Comparison of ENCODE assay signal across 8 cellular contexts in the genomic region with DNA sequence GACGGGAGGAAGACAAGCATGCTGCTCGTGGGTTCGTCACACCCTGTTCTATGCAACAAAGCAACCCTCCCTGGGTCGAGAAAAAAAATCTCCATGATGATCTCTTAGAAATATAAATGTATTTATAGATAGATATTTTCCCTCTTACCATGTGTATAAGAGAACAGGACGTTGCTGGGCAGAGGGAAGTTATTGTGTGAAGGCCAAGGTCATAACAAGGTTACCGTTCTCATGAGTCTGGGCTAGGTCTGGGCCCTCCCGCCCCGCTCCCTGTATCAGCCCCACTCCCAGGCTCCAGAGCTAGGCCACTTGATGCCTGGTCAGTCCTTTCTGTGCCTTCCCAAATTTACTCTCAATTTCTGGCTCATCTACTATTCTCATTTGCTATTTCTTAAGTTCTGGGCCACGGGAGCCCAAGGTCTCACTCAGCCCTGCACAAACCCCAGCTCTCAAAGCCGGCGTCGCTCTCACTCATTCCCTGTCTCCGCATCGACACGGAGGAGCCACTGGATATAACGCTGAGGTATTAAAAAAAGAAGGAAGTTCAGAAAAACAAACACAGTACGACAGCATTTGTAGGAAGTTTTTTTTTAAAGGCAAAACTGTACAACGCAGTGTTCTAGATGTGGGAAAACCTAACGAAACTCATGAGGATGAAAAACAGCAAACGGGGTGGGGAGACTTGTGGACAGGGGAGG.
DNase-seq lines count a peak whose midpoint lies in the region; ATAC-seq and TF ChIP-seq lines count a peak whose summit lies in the region.

No MANE protein-coding gene starts in this region.

- H3K27me3 ChIP-seq in GM23248 (replicated peaks; ENCODE audit: insufficient read depth) (no peaks in the 10 kb centered on the region), Panc1 (ENCODE audit: control insufficient read depth, insufficient read depth, low read length) (no peaks in the 10 kb centered on the region), tibial nerve (no peaks in the 10 kb centered on the region)

- TF ChIP-seq CTCF in Panc1 (IDR thresholded peaks at IDR 0.05) (no peak), tibial nerve (IDR thresholded peaks at IDR 0.05) (no peak)

- H3K9me3 ChIP-seq in GM23248 (ENCODE audit: low read depth) (no peaks in the 10 kb centered on the region), Panc1 (ENCODE audit: control insufficient read depth, insufficient read depth, low read depth, low read length) (no peaks in the 10 kb centered on the region), mesodermal cell (ENCODE audit: control insufficient read depth, low read length) (no peaks in the 10 kb centered on the region), tibial nerve (no peaks in the 10 kb centered on the region)

- no peaks in the 10 kb centered on the region; the same call in 1 of the 2 replicates for H3K79me2 ChIP-seq in GM23248 (ENCODE audit: insufficient read depth)

- H3K27ac ChIP-seq in GM23248 (peak overlapping the region; percentile 82), Panc1 (ENCODE audit: low read length) (peak overlapping the region; percentile 75), cingulate gyrus (ENCODE audit: low read depth, low read length) (peak overlapping the region; percentile 96), mesodermal cell (ENCODE audit: low read depth, low read length, severe bottlenecking) (peak overlapping the region; percentile 91), tibial nerve (peak overlapping the region; percentile 74 to 97 (median 84))

- H3K4me3 ChIP-seq in GM23248 (peak overlapping the region; percentile 66), Panc1 (ENCODE audit: low read depth in 2 of 2, low read length in 2 of 2) (peak overlapping the region; percentile 30 to 69), mesodermal cell (ENCODE audit: extremely low read depth, insufficient read depth, low read length, poor library complexity, severe bottlenecking) (peak overlapping the region; percentile 16), tibial nerve (peak overlapping the region; percentile 18 to 49 (median 36))

- peak in 1 of 2 donors; percentile 20 for TF ChIP-seq EP300 in tibial nerve (IDR thresholded peaks at IDR 0.05)

- 27 to 29% methylated on average over 19 to 20 of the region's 20 CpGs for whole genome bisulfite sequencing in GM23248 (ENCODE audit: low coverage in 1 of 2, low lambda C conversion rate in 2 of 2, missing lambda C conversion rate in 2 of 2), 2 experiments
- WGBS in mesodermal cell (ENCODE audit: insufficient coverage in 2 of 2), 2 experiments: 30 to 45% methylated on average over 4 to 11 of the region's 20 CpGs
- WGBS in tibial nerve, 2 donors: 9 to 13% methylated on average over 19 to 20 of the region's 20 CpGs

- POLR2A ChIA-PET in Panc1 (lab: Charles Lee): no interaction called here

- H3F3A ChIP-seq in GM23248 (ENCODE audit: insufficient read depth): peaks cover 27% of the 10 kb centered on the region

- peak overlapping the region; percentile 93 for H2AFZ ChIP-seq in GM23248

- BruUV-seq in Panc1 (replicated peaks; lab: Mats Ljungman, UMichigan): no TSS peak

- peaks cover 21% of the 10 kb centered on the region for H3K4me1 ChIP-seq in GM23248 (ENCODE audit: insufficient read depth)
- peaks cover 22% of the 10 kb centered on the region for H3K4me1 ChIP-seq in Panc1 (ENCODE audit: control insufficient read depth, insufficient read depth, low read length)
- H3K4me1 ChIP-seq in mesodermal cell (ENCODE audit: control insufficient read depth, insufficient read depth, low read length, poor library complexity, severe bottlenecking): peaks cover 7% of the 10 kb centered on the region
- H3K4me1 ChIP-seq in tibial nerve: peaks cover 0 to 66% (median 37%) of the 10 kb centered on the region in 4 donors

- peak; percentile 35 for ATAC-seq in Panc1
- no peak for ATAC-seq in GM21529 (IDR thresholded peaks at IDR 0.05; ENCODE audit: unreplicated experiment)

- H3K9me2 ChIP-seq in GM23248 (ENCODE audit: insufficient read depth): no peaks in the 10 kb centered on the region

- in situ Hi-C loops in GM23248 (cut with MboI) (no loop called here), Panc1 (cut with HindIII; ENCODE audit: low pct_unique_long_range_greater_than_20kb, low sequenced_read_pairs) (no loop called here)

- CTCF ChIA-PET in Panc1 (lab: Charles Lee): no interaction called here

- TF ChIP-seq POLR2A in tibial nerve (IDR thresholded peaks at IDR 0.05): no peak

- H3K9ac ChIP-seq in GM23248: peak overlapping the region; percentile 78

- H3K36me3 ChIP-seq in GM23248 (ENCODE audit: low read depth) (no peaks in the 10 kb centered on the region), Panc1 (ENCODE audit: control insufficient read depth, insufficient read depth, low read length) (no peaks in the 10 kb centered on the region), mesodermal cell (ENCODE audit: control insufficient read depth, insufficient read depth, low read length) (no peaks in the 10 kb centered on the region), tibial nerve (no peaks in the 10 kb centered on the region)

- DNase-seq in GM23248: peak; percentile 65
- no peak for DNase-seq in Panc1 (ENCODE audit: low read depth, low spot score)
- DNase-seq in tibial nerve (ENCODE audit: low spot score in 2 of 2): peak; percentile 46 to 65
- DNase-seq in NCI-H187 treated with DMSO at 0.1 percent for 48 hours (lab: John Stamatoyannopoulos, UW): no peak
- no peak for DNase-seq in NCI-H774 (lab: John Stamatoyannopoulos, UW)

- H4K20me1 ChIP-seq in GM23248 (ENCODE audit: insufficient read depth): no peaks in the 10 kb centered on the region

- peak overlapping the region; percentile 87 for H3K4me2 ChIP-seq in GM23248 (ENCODE audit: unreplicated experiment)

- intact Hi-C loops in Panc1 (cut with micrococcal nuclease; ENCODE audit: unreplicated experiment): no loop called here

Comparison
In these comparisons a context has a peak if more than half of its experiments do, and no peak if none do; other contexts are left out.
1. DNase-seq: peak in GM23248 (single experiment) and tibial nerve (2 of 2); none in Panc1 (single experiment), NCI-H187 treated with DMSO at 0.1 percent for 48 hours (single experiment) and NCI-H774 (single experiment).
2. H3K4me3 ChIP-seq: peak in every context shown above with its lines; median percentile 66 in GM23248; 50 in Panc1; 36 in tibial nerve; 16 in mesodermal cell.
3. Peak in every context shown above with its lines, with median percentiles within 50 percentile points of each other: H3K27ac ChIP-seq.